ENCODE assay signal across 11 cellular contexts in genomic region chr6:133991096-133991593, GRCh38. TPM values are rescaled to one million over a fixed set of nuclear protein-coding genes. Genes with fewer than 3 reads are reported as not detected.
A peak's percentile ranks its signal among the peaks of the same experiment; 100 is the strongest.
DNase-seq lines count a peak whose midpoint lies in the region; ATAC-seq, FAIRE-seq and TF ChIP-seq lines count a peak whose summit lies in the region.
"Had no signal": no experiment of that assay in that cellular context is flagged by ENCODE, and none has a peak within 500 bp of the region (broad histone marks: within the 10 kb centered on the region; RNA-seq: fewer than 3 reads in every experiment).

No MANE protein-coding gene starts in this region.

- no peak overlapping the region for H3K27ac Mint-ChIP-seq in CD8-positive, alpha-beta T cell
- H3K27ac Mint-ChIP-seq: activated CD4-positive, alpha-beta T cell treated with anti-CD3 and anti-CD28 coated beads, Interleukin-2, amount 10 ng/mL, durations not matched to agents 7 days and 5 days; CD4-positive, CD25-positive, alpha-beta regulatory T cell had no signal

- H3K27me3 ChIP-seq in right atrium auricular region (no peaks in the 10 kb centered on the region), RWPE2 (ENCODE audit: insufficient read depth, poor library complexity, severe bottlenecking) (no peaks in the 10 kb centered on the region), stomach (no peaks in the 10 kb centered on the region)
- no peaks in the 10 kb centered on the region for H3K27me3 ChIP-seq in CD8-positive, alpha-beta T cell (ENCODE audit: insufficient read depth, low read length)

- CTCF ChIA-PET in CD8-positive, alpha-beta T cell (lab: Charles Lee): interaction anchor here (0.8 to 1.9 kb wide), 3 partner anchors 18 to 106 kb away, joined by 3 to 8 read pairs (median 5); no protein-coding TSS in a partner anchor

- H3K4me3 ChIP-seq in right atrium auricular region: no peak overlapping the region
- no peak overlapping the region for H3K4me3 ChIP-seq in RWPE2 (ENCODE audit: severe bottlenecking)
- H3K4me3 ChIP-seq in fibroblast of villous mesenchyme (ENCODE audit: low read depth, low read length): no peak overlapping the region
- no peak overlapping the region for H3K4me3 ChIP-seq in stomach
- no peak overlapping the region for H3K4me3 ChIP-seq in CD8-positive, alpha-beta T cell (ENCODE audit: low read depth, low read length)

- TF ChIP-seq POLR2A in stomach (IDR thresholded peaks at IDR 0.05): no peak

- ATAC-seq in Right ventricle myocardium inferior (peak; percentile 45), RWPE2 (ENCODE audit: low read depth) (peak; percentile 75)
- ATAC-seq in CD8-positive, alpha-beta T cell: no peak

- no peak for TF ChIP-seq EP300 in stomach (IDR thresholded peaks at IDR 0.05)

- no peaks in the 10 kb centered on the region for H3K9me3 Mint-ChIP-seq in CD8-positive, alpha-beta T cell
- H3K9me3 Mint-ChIP-seq: activated CD4-positive, alpha-beta T cell treated with anti-CD3 and anti-CD28 coated beads, Interleukin-2, amount 10 ng/mL, durations not matched to agents 7 days and 5 days; CD4-positive, CD25-positive, alpha-beta regulatory T cell had no signal

- peaks cover 2% of the 10 kb centered on the region for H3K4me1 Mint-ChIP-seq in CD8-positive, alpha-beta T cell (ENCODE audit: low read depth)

- H3K27ac ChIP-seq in right atrium auricular region (peak overlapping the region in 1 of 2 donors; percentile 4), RWPE2 (ENCODE audit: poor library complexity, severe bottlenecking) (no peak overlapping the region), stomach (peak overlapping the region in 1 of 5 donors; percentile 31)
- no peak overlapping the region for H3K27ac ChIP-seq in CD8-positive, alpha-beta T cell (ENCODE audit: low read depth, low read length)

- H3K36me3 ChIP-seq in right atrium auricular region (peaks cover 13% of the 10 kb centered on the region), RWPE2 (ENCODE audit: low read depth) (peaks cover 10% of the 10 kb centered on the region), stomach (peaks cover 0 to 33% (median 23%) of the 10 kb centered on the region in 4 donors)
- no peaks in the 10 kb centered on the region for H3K36me3 ChIP-seq in CD8-positive, alpha-beta T cell (ENCODE audit: insufficient read depth, low read length)

- no peak overlapping the region for H3K4me3 Mint-ChIP-seq in CD8-positive, alpha-beta T cell
- H3K4me3 Mint-ChIP-seq: activated CD4-positive, alpha-beta T cell treated with anti-CD3 and anti-CD28 coated beads, Interleukin-2, amount 10 ng/mL, durations not matched to agents 7 days and 5 days; CD4-positive, CD25-positive, alpha-beta regulatory T cell had no signal

- no peaks in the 10 kb centered on the region for H3K27me3 Mint-ChIP-seq in CD8-positive, alpha-beta T cell (ENCODE audit: low read depth)
- H3K27me3 Mint-ChIP-seq: activated CD4-positive, alpha-beta T cell treated with anti-CD3 and anti-CD28 coated beads, Interleukin-2, amount 10 ng/mL, durations not matched to agents 7 days and 5 days; CD4-positive, CD25-positive, alpha-beta regulatory T cell had no signal

- H3K36me3 Mint-ChIP-seq in CD8-positive, alpha-beta T cell: peaks cover 25% of the 10 kb centered on the region

- FAIRE-seq in urothelium cell line (lab: Jason Lieb, UNC): no peak

- POLR2A ChIA-PET in CD8-positive, alpha-beta T cell (lab: Charles Lee): no interaction called here

- H3K9me3 ChIP-seq in right atrium auricular region: no peaks in the 10 kb centered on the region
- H3K9me3 ChIP-seq in RWPE2 (ENCODE audit: severe bottlenecking): no peaks in the 10 kb centered on the region
- H3K9me3 ChIP-seq in stomach: no peaks in the 10 kb centered on the region
- H3K9me3 ChIP-seq in CD8-positive, alpha-beta T cell (ENCODE audit: low read length): no peaks in the 10 kb centered on the region

- H3K4me1 ChIP-seq in right atrium auricular region (peaks cover 0 to 27% of the 10 kb centered on the region in 2 donors), RWPE2 (ENCODE audit: insufficient read depth, poor library complexity, severe bottlenecking) (peaks cover 10% of the 10 kb centered on the region), stomach (peaks cover 0 to 43% (median 22%) of the 10 kb centered on the region in 4 donors)
- H3K4me1 ChIP-seq in CD8-positive, alpha-beta T cell (ENCODE audit: insufficient read depth, low read length): peaks cover 4% of the 10 kb centered on the region

- WGBS in stomach, 5 donors: 56 to 74% (median 59%) methylated on average over 2 of the region's 2 CpGs

- DNase-seq in Right ventricle myocardium inferior (ENCODE audit: missing footprints) (no peak), right atrium auricular region (ENCODE audit: low spot score) (no peak), RWPE2 (ENCODE audit: low spot score) (no peak), fibroblast of villous mesenchyme (ENCODE audit: low read depth) (peak; percentile 76), urothelium cell line (ENCODE audit: low spot score) (peak; percentile 29), stomach (no peak)
- DNase-seq in CD8-positive, alpha-beta T cell: no peak
- DNase-seq in stimulated activated CD4-positive, alpha-beta T cell treated with anti-CD3 and anti-CD28 coated beads, Interleukin-4, amount 100 ng/mL, for 1 hour: no peak
- DNase-seq: activated CD4-positive, alpha-beta T cell treated with anti-CD3 and anti-CD28 coated beads, Interleukin-2, amount 10 ng/mL, durations not matched to agents 7 days and 5 days; CD4-positive, CD25-positive, alpha-beta regulatory T cell; occipital lobe had no signal

- TF ChIP-seq CTCF in right atrium auricular region (IDR thresholded peaks at IDR 0.05) (no peak), RWPE2 (IDR thresholded peaks at IDR 0.05; ENCODE audit: poor library complexity, severe bottlenecking) (no peak), fibroblast of villous mesenchyme (IDR thresholded peaks at IDR 0.05; ENCODE audit: insufficient read depth, low read depth, low read length) (no peak), stomach (IDR thresholded peaks at IDR 0.05) (no peak)
- no peak for TF ChIP-seq CTCF in CD8-positive, alpha-beta T cell (IDR thresholded peaks at IDR 0.05)

- intact Hi-C loops in Right ventricle myocardium inferior (cut with DNase I): loop anchor here (5.0 kb wide), 1 partner anchor 71 kb away; no protein-coding TSS in a partner anchor
- intact Hi-C loops in stomach (cut with DNase I; ENCODE audit: low total_unique reads): no loop called here
- intact Hi-C loops in CD8-positive, alpha-beta T cell (cut with DNase I, micrococcal nuclease): no loop called here

RNA-seq across cellular contexts. Expression of gene TBPL1, which starts 38.1 kb away (rescaled TPM):
- total RNA-seq in Right ventricle myocardium inferior: 14.5 TPM
- 10 to 100 TPM; 18.9 to 22.6 TPM for total RNA-seq in right atrium auricular region
- 6.4 and 18.6 TPM in 2 replicates for total RNA-seq in fibroblast of villous mesenchyme
- total RNA-seq in stomach: 10 to 100 TPM in 2 of 5 donors, 1 to 10 TPM in 1, under 1 TPM in 2; 0.29 to 67.7 (median 6.5) TPM
- 10 to 100 TPM; 23.1 to 29.6 (median 26.1) TPM for polyA plus RNA-seq in stomach
- 10 to 100 TPM; 47.8 to 48.7 TPM for total RNA-seq in CD8-positive, alpha-beta T cell

Comparison
In these comparisons a context has a peak if more than half of its experiments do, and no peak if none do; other contexts are left out.
1. DNase-seq: peak in fibroblast of villous mesenchyme (single experiment) and urothelium cell line (single experiment); none in Right ventricle myocardium inferior (single experiment), right atrium auricular region (single experiment), RWPE2 (single experiment), stomach (single experiment), CD8-positive, alpha-beta T cell (0 of 7) and stimulated activated CD4-positive, alpha-beta T cell treated with anti-CD3 and anti-CD28 coated beads, Interleukin-4, amount 100 ng/mL, for 1 hour (single experiment).